In the genomic region with DNA sequence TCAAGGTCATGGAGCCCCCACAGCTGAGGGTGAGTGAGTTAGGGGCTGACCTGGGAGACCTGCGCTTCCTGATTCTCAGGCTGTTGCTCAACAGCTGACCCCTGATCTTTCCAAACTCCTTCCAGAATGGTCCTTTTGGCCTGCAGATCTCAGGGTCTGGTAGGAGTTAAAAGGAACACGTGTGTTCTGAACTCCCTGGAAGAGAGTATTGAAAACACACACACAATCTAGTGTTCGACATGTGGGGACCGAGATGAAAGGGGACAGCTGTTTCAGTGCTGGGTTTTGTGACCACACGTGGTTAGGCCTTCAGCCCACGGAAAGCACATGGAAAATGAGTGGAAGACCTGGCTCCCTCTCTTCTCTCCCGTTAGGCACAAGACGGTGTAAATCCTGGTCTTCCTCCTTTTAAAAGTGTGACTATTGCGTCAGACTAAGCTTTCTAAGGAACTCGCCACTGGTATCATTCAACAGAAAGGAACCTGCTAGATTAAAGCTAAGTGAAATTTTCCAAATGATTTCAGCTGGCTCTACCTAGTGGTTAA, we compare ENCODE assay signal across 14 cellular contexts. TPM values are rescaled to one million over a fixed set of nuclear protein-coding genes. Genes with fewer than 3 reads are reported as not detected.
DNase-seq lines count a peak whose midpoint lies in the region; ATAC-seq and TF ChIP-seq lines count a peak whose summit lies in the region.
"Had no signal": no experiment of that assay in that cellular context is flagged by ENCODE, and none has a peak within 500 bp of the region (broad histone marks: within the 10 kb centered on the region; RNA-seq: fewer than 3 reads in every experiment).

No MANE protein-coding gene starts in this region.

- peak overlapping the region; percentile 48; the same call in 1 of the 3 replicates for H2BK15ac ChIP-seq in IMR-90 (ENCODE audit: low read depth, low read length)

- no TSS peak for BruUV-seq in IMR-90 (replicated peaks; lab: Mats Ljungman, UMichigan)

- intact Hi-C loops in CD4-positive, alpha-beta T cell (cut with DNase I, micrococcal nuclease), result no loop called here
- intact Hi-C loops in IMR-90 (cut with micrococcal nuclease) (no loop called here), ascending aorta (cut with DNase I) (no loop called here)

- H2BK120ac ChIP-seq in IMR-90 (ENCODE audit: low read depth, low read length), result peak overlapping the region; percentile 28

- peak overlapping the region; percentile 67 for H4K91ac ChIP-seq in IMR-90 (ENCODE audit: insufficient read depth, low read depth, low read length)

- H3K4me1 ChIP-seq in IMR-90 (ENCODE audit: control insufficient read depth, insufficient read depth, low read length) (peaks cover 22% of the 10 kb centered on the region), rectal smooth muscle tissue (ENCODE audit: control insufficient read depth, insufficient read depth, low read length) (peaks cover 13% of the 10 kb centered on the region), Peyer's patch (peaks cover 0 to 16% (median 0%) of the 10 kb centered on the region in 4 donors), ascending aorta (no peaks in the 10 kb centered on the region)
- H3K4me1 ChIP-seq: esophagus muscularis mucosa had no signal

- H3K4me1 Mint-ChIP-seq in CD4-positive, alpha-beta T cell (ENCODE audit: low read depth), result peaks cover 89% of the 10 kb centered on the region

- H3K18ac ChIP-seq in IMR-90 (ENCODE audit: low read depth, low read length), result peak overlapping the region; percentile 51

- no peak overlapping the region for H3K4me2 ChIP-seq in IMR-90 (ENCODE audit: low read depth, low read length)

- H2AK9ac ChIP-seq in IMR-90 (replicated peaks; ENCODE audit: low read depth, low read length, poor library complexity), result no peak overlapping the region

- CTCF ChIA-PET in CD4-positive, alpha-beta T cell (lab: Charles Lee), result interaction anchor here (1.0 to 1.3 kb wide), 2 partner anchors 52 to 1029 kb away, joined by 3 to 4 read pairs; no protein-coding TSS in a partner anchor
- CTCF ChIA-PET in IMR-90 (lab: Yijun Ruan, JAX), result no interaction called here

- H3K36me3 Mint-ChIP-seq in CD4-positive, alpha-beta T cell (ENCODE audit: low read depth), result peaks cover 61% of the 10 kb centered on the region

- peak overlapping the region; percentile 32 to 38; a peak in 2 of 4 replicates for H4K8ac ChIP-seq in IMR-90 (ENCODE audit: low read depth in 2 of 2, low read length in 2 of 2)

- TF ChIP-seq POLR2A in IMR-90 (IDR thresholded peaks at IDR 0.05; ENCODE audit: low read depth, low read length), result no peak
- no peak for TF ChIP-seq POLR2A in Peyer's patch (IDR thresholded peaks at IDR 0.05)

- H4K5ac ChIP-seq in IMR-90 (ENCODE audit: low read depth, low read length), result peak overlapping the region; percentile 81

- no peak for TF ChIP-seq CTCF in CD4-positive, alpha-beta T cell (IDR thresholded peaks at IDR 0.05)
- no peak for TF ChIP-seq CTCF in IMR-90 (conservative IDR thresholded peaks at IDR 0.05; ENCODE audit: low read depth, low read length)
- TF ChIP-seq CTCF in choroid plexus epithelial cell (conservative IDR thresholded peaks at IDR 0.05; ENCODE audit: low read depth, low read length), result peak; percentile 1
- TF ChIP-seq CTCF in Peyer's patch (IDR thresholded peaks at IDR 0.05), result no peak
- no peak for TF ChIP-seq CTCF in ascending aorta (IDR thresholded peaks at IDR 0.05)

- WGBS in IMR-90 (ENCODE audit: extremely low coverage in 2 of 2, insufficient read length in 1 of 2), 2 experiments, result 80% methylated on average over 1 of the region's 10 CpGs; no CpG with 5 or more reads in 1 of the 2 experiments

- no peak overlapping the region for H3K56ac ChIP-seq in IMR-90 (ENCODE audit: extremely low read depth, insufficient read depth, low read length)

- 0 out of 2 replicates have a peak overlapping the region, but pooled peaks have one; percentile 28 for H2BK20ac ChIP-seq in IMR-90 (ENCODE audit: low read depth, low read length)

- H3K23ac ChIP-seq in IMR-90 (ENCODE audit: low read depth, low read length), result 0 out of 2 replicates have a peak overlapping the region, but pooled peaks have one; percentile 24

- no peak overlapping the region for H3K27ac ChIP-seq in CD4-positive, alpha-beta T cell (ENCODE audit: low read depth, low read length)
- no peak overlapping the region for H3K27ac ChIP-seq in IMR-90 (ENCODE audit: insufficient read depth, low read length)
- H3K27ac ChIP-seq in rectal smooth muscle tissue (ENCODE audit: low read depth, low read length), result peak overlapping the region; percentile 35
- no peak overlapping the region for H3K27ac ChIP-seq in Peyer's patch
- no peak overlapping the region for H3K27ac ChIP-seq in ascending aorta
- H3K27ac ChIP-seq: esophagus muscularis mucosa had no signal

- no peak overlapping the region; the same call in 1 of the 2 replicates for H3K14ac ChIP-seq in IMR-90 (replicated peaks; ENCODE audit: low read depth, low read length)

- dilution Hi-C loops in IMR-90 (cut with HindIII; ENCODE audit: low sequenced_read_pairs, unreplicated experiment), result no loop called here

- peak; percentile 29 for ATAC-seq in CD4-positive, alpha-beta T cell (ENCODE audit: poor library complexity)
- ATAC-seq in IMR-90 (ENCODE audit: low read depth), result no peak

- no peaks in the 10 kb centered on the region for H3K36me3 ChIP-seq in IMR-90 (ENCODE audit: control insufficient read depth, insufficient read depth, low read length)
- H3K36me3 ChIP-seq in rectal smooth muscle tissue (ENCODE audit: control insufficient read depth, insufficient read depth, low read length), result no peaks in the 10 kb centered on the region
- no peaks in the 10 kb centered on the region for H3K36me3 ChIP-seq in Peyer's patch
- no peaks in the 10 kb centered on the region for H3K36me3 ChIP-seq in ascending aorta
- H3K36me3 ChIP-seq: esophagus muscularis mucosa had no signal

- H2AFZ ChIP-seq in IMR-90 (replicated peaks; ENCODE audit: low read length, poor library complexity), result peak overlapping the region; percentile 58

- no peak for TF ChIP-seq RAD21 in IMR-90 (IDR thresholded peaks at IDR 0.05; ENCODE audit: low read length)

- peak overlapping the region; percentile 63 for H3K4me3 Mint-ChIP-seq in CD4-positive, alpha-beta T cell

- H3K27me3 Mint-ChIP-seq in CD4-positive, alpha-beta T cell, result no peaks in the 10 kb centered on the region

- H3K9me1 ChIP-seq in IMR-90 (ENCODE audit: insufficient read depth, low read length), result peaks cover 26% of the 10 kb centered on the region

- in situ Hi-C loops in IMR-90 (cut with MboI; ENCODE audit: low sequenced_read_pairs), result no loop called here

- H3K4me3 ChIP-seq in IMR-90 (ENCODE audit: insufficient read depth, low read depth, low read length) (no peak overlapping the region), choroid plexus epithelial cell (ENCODE audit: low read depth, low read length) (no peak overlapping the region), rectal smooth muscle tissue (ENCODE audit: low read length) (no peak overlapping the region), Peyer's patch (no peak overlapping the region), ascending aorta (no peak overlapping the region)
- H3K4me3 ChIP-seq: esophagus muscularis mucosa had no signal

- H2BK5ac ChIP-seq in IMR-90 (ENCODE audit: low read depth, low read length, poor library complexity, severe bottlenecking), result no peak overlapping the region

- H3K79me1 ChIP-seq in IMR-90 (ENCODE audit: low read depth in 1 of 2, low read length in 2 of 2), result peaks cover 0 to 23% of the 10 kb centered on the region in 2 experiments; a peak in 2 of 4 replicates

- no peaks in the 10 kb centered on the region for H3K27me3 ChIP-seq in CD4-positive, alpha-beta T cell (ENCODE audit: control insufficient read depth, insufficient read depth, low read length)
- H3K27me3 ChIP-seq in IMR-90 (ENCODE audit: control insufficient read depth, insufficient read depth, low read length), result no peaks in the 10 kb centered on the region
- no peaks in the 10 kb centered on the region for H3K27me3 ChIP-seq in rectal smooth muscle tissue (ENCODE audit: control insufficient read depth, insufficient read depth, low read length)
- no peaks in the 10 kb centered on the region for H3K27me3 ChIP-seq in Peyer's patch
- H3K27me3 ChIP-seq in ascending aorta, result no peaks in the 10 kb centered on the region
- H3K27me3 ChIP-seq: esophagus muscularis mucosa had no signal

- no peak for DNase-seq in CD4-positive, alpha-beta T cell
- DNase-seq in IMR-90, result no peak
- peak; percentile 19 for DNase-seq in choroid plexus epithelial cell (ENCODE audit: low read depth)
- DNase-seq in Peyer's patch, result no peak
- no peak for DNase-seq in mesenteric fat pad (ENCODE audit: low spot score)
- no peak for DNase-seq in ascending aorta (ENCODE audit: low spot score in 2 of 2)
- DNase-seq: activated CD8-positive, alpha-beta memory T cell treated with anti-CD3 and anti-CD28 coated beads for 24 hours; Calu3; mesenchymal stem cell; NCI-H1436; NCI-H510A had no signal

- H3K4ac ChIP-seq in IMR-90 (ENCODE audit: low read depth, low read length), result peak overlapping the region; percentile 7; the same call in 1 of the 2 replicates

- H4K20me1 ChIP-seq in IMR-90 (ENCODE audit: insufficient read depth, low read length), result no peaks in the 10 kb centered on the region

- peak overlapping the region; percentile 80 for H3K27ac Mint-ChIP-seq in CD4-positive, alpha-beta T cell
- H3K27ac Mint-ChIP-seq: progenitor cell of endocrine pancreas had no signal

- H3K9ac ChIP-seq in IMR-90 (ENCODE audit: low read depth, low read length) (no peak overlapping the region), rectal smooth muscle tissue (ENCODE audit: low read length) (no peak overlapping the region)

- no peaks in the 10 kb centered on the region for H3K9me3 Mint-ChIP-seq in CD4-positive, alpha-beta T cell

- POLR2A ChIA-PET in CD4-positive, alpha-beta T cell (lab: Charles Lee), result interaction anchor here (0.9 to 1.2 kb wide), 4 partner anchors 10 to 49 kb away, joined by 3 to 6 read pairs (median 4); no protein-coding TSS in a partner anchor
- POLR2A ChIA-PET in IMR-90 (lab: Charles Lee; ENCODE audit: unreplicated experiment), result no interaction called here

- H3K9me3 ChIP-seq in CD4-positive, alpha-beta T cell (ENCODE audit: control insufficient read depth, low read length), result no peaks in the 10 kb centered on the region
- H3K9me3 ChIP-seq in IMR-90 (ENCODE audit: control insufficient read depth, insufficient read depth, low read length) (no peaks in the 10 kb centered on the region), Peyer's patch (no peaks in the 10 kb centered on the region), ascending aorta (no peaks in the 10 kb centered on the region)
- H3K9me3 ChIP-seq: esophagus muscularis mucosa had no signal

- H2AK5ac ChIP-seq in IMR-90 (ENCODE audit: low read depth, low read length), result peak overlapping the region; percentile 81; the same call in 1 of the 2 replicates

TF ChIP-seq in IMR-90, 13 proteins besides CTCF, POLR2A, EP300 and RAD21:
- no peak for TF ChIP-seq MXI1 (IDR thresholded peaks at IDR 0.05; ENCODE audit: borderline replicate concordance, low read depth, low read length)
- peak; percentile 62 for TF ChIP-seq CEBPB (IDR thresholded peaks at IDR 0.05; ENCODE audit: low read depth, low read length)

RNA-seq across cellular contexts. Expression of a gene that starts 49.6 kb away (rescaled TPM):
- 10 to 100 TPM; 71.7 to 74.3 TPM for total RNA-seq in CD4-positive, alpha-beta T cell
- 16.7 and 56.5 TPM in 2 replicates for total RNA-seq in IMR-90 (2012; rRNA removed)
- 34.5 and 45.0 TPM in 2 replicates for polyA plus RNA-seq in IMR-90 (2012; rRNA removed)
- polyA plus RNA-seq in IMR-90 (2012; cell fraction: cytosol; rRNA removed), result 33.2 and 58.6 TPM in 2 replicates
- polyA plus RNA-seq in IMR-90 (2012; cell fraction: nucleus; rRNA removed; ENCODE audit: low replicate concordance), result 85.5 and 137 TPM in 2 replicates
- 10 to 100 TPM; 15.1 to 80.9 (median 24.1) TPM for total RNA-seq in Peyer's patch
- 129 TPM for total RNA-seq in mesenteric fat pad
- 16.3 TPM for total RNA-seq in ascending aorta
